ENCODE assay signal across 21 cellular contexts in genomic region chr1:156738916-156739315, GRCh38. TPM values are rescaled to one million over a fixed set of nuclear protein-coding genes. Genes with fewer than 3 reads are reported as not detected.
DNase-seq lines count a peak whose midpoint lies in the region; ATAC-seq and TF ChIP-seq lines count a peak whose summit lies in the region.
"Had no signal": no experiment of that assay in that cellular context is flagged by ENCODE, and none has a peak within 500 bp of the region (broad histone marks: within the 10 kb centered on the region; RNA-seq: fewer than 3 reads in every experiment).

No MANE protein-coding gene starts in this region.

- intact Hi-C loops in thyroid gland (cut with DNase I) = no loop called here

- H3K27me3 Mint-ChIP-seq in activated T-cell treated with anti-CD3 and anti-CD28 coated beads, Interleukin-2, amount 50 U/mL, for 24 hours = no peaks in the 10 kb centered on the region
- H3K27me3 Mint-ChIP-seq in activated naive CD8-positive, alpha-beta T cell treated with anti-CD3 and anti-CD28 coated beads, Interleukin-2, amount 10 ng/mL, durations not matched to agents 7 days and 5 days = no peaks in the 10 kb centered on the region
- no peaks in the 10 kb centered on the region for H3K27me3 Mint-ChIP-seq in neural crest cell (ENCODE audit: low read depth)
- H3K27me3 Mint-ChIP-seq: stimulated activated memory B cell treated with anti-CD40 and anti-IgM and Interleukin-4, amounts not matched to agents 10 μg/mL and 1 μg/mL and 100 μg/mL, for 72 hours had no signal

- peak overlapping the region; percentile 98 for H3K4me3 Mint-ChIP-seq in activated T-cell treated with anti-CD3 and anti-CD28 coated beads, Interleukin-2, amount 50 U/mL, for 24 hours
- H3K4me3 Mint-ChIP-seq in activated naive CD8-positive, alpha-beta T cell treated with anti-CD3 and anti-CD28 coated beads, Interleukin-2, amount 10 ng/mL, durations not matched to agents 7 days and 5 days = peak overlapping the region; percentile 14
- H3K4me3 Mint-ChIP-seq in neural crest cell = peak overlapping the region; percentile 31
- H3K4me3 Mint-ChIP-seq: stimulated activated memory B cell treated with anti-CD40 and anti-IgM and Interleukin-4, amounts not matched to agents 10 μg/mL and 1 μg/mL and 100 μg/mL, for 72 hours had no signal

- TF ChIP-seq POLR2A in thyroid gland (IDR thresholded peaks at IDR 0.05) = no peak

- no peak for TF ChIP-seq RAD21 in Ishikawa (IDR thresholded peaks at IDR 0.05; ENCODE audit: low read depth)

- peaks cover 42% of the 10 kb centered on the region for H3K4me1 Mint-ChIP-seq in activated T-cell treated with anti-CD3 and anti-CD28 coated beads, Interleukin-2, amount 50 U/mL, for 24 hours (ENCODE audit: low read depth)
- peaks cover 16% of the 10 kb centered on the region for H3K4me1 Mint-ChIP-seq in activated naive CD8-positive, alpha-beta T cell treated with anti-CD3 and anti-CD28 coated beads, Interleukin-2, amount 10 ng/mL, durations not matched to agents 7 days and 5 days
- H3K4me1 Mint-ChIP-seq in neural crest cell = peaks cover 24% of the 10 kb centered on the region

- no peaks in the 10 kb centered on the region for H3K9me3 Mint-ChIP-seq in activated T-cell treated with anti-CD3 and anti-CD28 coated beads, Interleukin-2, amount 50 U/mL, for 24 hours
- no peaks in the 10 kb centered on the region for H3K9me3 Mint-ChIP-seq in activated naive CD8-positive, alpha-beta T cell treated with anti-CD3 and anti-CD28 coated beads, Interleukin-2, amount 10 ng/mL, durations not matched to agents 7 days and 5 days
- H3K9me3 Mint-ChIP-seq in neural crest cell = no peaks in the 10 kb centered on the region
- H3K9me3 Mint-ChIP-seq: stimulated activated memory B cell treated with anti-CD40 and anti-IgM and Interleukin-4, amounts not matched to agents 10 μg/mL and 1 μg/mL and 100 μg/mL, for 72 hours had no signal

- TF ChIP-seq CTCF in neural crest cell (conservative IDR thresholded peaks at IDR 0.05) = no peak
- no peak for TF ChIP-seq CTCF in thyroid gland (IDR thresholded peaks at IDR 0.05)

- POLR2A ChIA-PET in activated naive CD8-positive, alpha-beta T cell treated with anti-CD3 and anti-CD28 coated beads, Interleukin-2, amount 10 ng/mL, durations not matched to agents 7 days and 5 days (lab: Charles Lee) = interaction anchor here (4.7 kb wide), 1 partner anchor 10 kb away, joined by 82 read pairs; the partner anchor contains the start of genes ISG20L2 and METTL25B

- WGBS in thyroid gland, 2 donors = 83 to 93% methylated on average over 2 of the region's 2 CpGs

- no peaks in the 10 kb centered on the region for H3K9me3 ChIP-seq in thyroid gland
- H3K9me3 ChIP-seq: tibial artery had no signal

- peaks cover 16 to 20% of the 10 kb centered on the region in 2 donors for H3K36me3 ChIP-seq in thyroid gland

- H3K27me3 ChIP-seq in thyroid gland = no peaks in the 10 kb centered on the region
- H3K27me3 ChIP-seq: cardiac muscle cell, tibial artery had no signal

- no peak for TF ChIP-seq EP300 in Ishikawa (IDR thresholded peaks at IDR 0.05; ENCODE audit: borderline replicate concordance)

- H3K4me3 ChIP-seq in thyroid gland (replicated peaks in 1 of 3) = no peak overlapping the region
- H3K4me3 ChIP-seq: cardiac muscle cell, tibial artery had no signal

- peaks cover 12 to 14% of the 10 kb centered on the region in 2 donors for H3K4me1 ChIP-seq in thyroid gland

- no peak for DNase-seq in activated T-cell treated with anti-CD3 and anti-CD28 coated beads, Interleukin-2, amount 50 U/mL, for 24 hours
- no peak for DNase-seq in activated T-cell treated with anti-CD3 and anti-CD28 coated beads, Interleukin-2, amount 50 U/mL, for 1 hour
- DNase-seq in activated naive CD8-positive, alpha-beta T cell treated with anti-CD3 and anti-CD28 coated beads, Interleukin-2, amount 10 ng/mL, durations not matched to agents 7 days and 5 days = no peak
- DNase-seq in neural crest cell (ENCODE audit: low read depth, low spot score) (no peak), thyroid gland (no peak), NCI-H82 treated with DMSO at 0.1 percent for 48 hours (lab: John Stamatoyannopoulos, UW; ENCODE audit: unreplicated experiment) (no peak), 8988T (no peak)
- DNase-seq: KG1; left cardiac atrium; NCI-H1092 treated with DMSO at 0.1 percent for 48 hours; NCI-H2081 treated with DMSO at 0.1 percent for 48 hours; NCI-H526; occipital lobe; OCI-M1; SHP77 treated with DMSO at 0.1 percent for 48 hours; stimulated activated CD4-positive, alpha-beta T cell treated with anti-CD3 and anti-CD28 coated beads, Interleukin-15, amount 100 ng/mL, for 24 hours; tibial artery had no signal

- peaks cover 87% of the 10 kb centered on the region for H3K36me3 Mint-ChIP-seq in activated T-cell treated with anti-CD3 and anti-CD28 coated beads, Interleukin-2, amount 50 U/mL, for 24 hours (ENCODE audit: low read depth)
- H3K36me3 Mint-ChIP-seq in activated naive CD8-positive, alpha-beta T cell treated with anti-CD3 and anti-CD28 coated beads, Interleukin-2, amount 10 ng/mL, durations not matched to agents 7 days and 5 days = peaks cover 20% of the 10 kb centered on the region
- H3K36me3 Mint-ChIP-seq in neural crest cell (ENCODE audit: low read depth) = peaks cover 2% of the 10 kb centered on the region

- peak overlapping the region; percentile 55 for H3K27ac Mint-ChIP-seq in activated T-cell treated with anti-CD3 and anti-CD28 coated beads, Interleukin-2, amount 50 U/mL, for 24 hours
- peak overlapping the region; percentile 14 for H3K27ac Mint-ChIP-seq in activated naive CD8-positive, alpha-beta T cell treated with anti-CD3 and anti-CD28 coated beads, Interleukin-2, amount 10 ng/mL, durations not matched to agents 7 days and 5 days
- no peak overlapping the region for H3K27ac Mint-ChIP-seq in neural crest cell (ENCODE audit: unreplicated experiment)
- H3K27ac Mint-ChIP-seq: stimulated activated memory B cell treated with anti-CD40 and anti-IgM and Interleukin-4, amounts not matched to agents 10 μg/mL and 1 μg/mL and 100 μg/mL, for 72 hours had no signal

- no peak for ATAC-seq in activated naive CD8-positive, alpha-beta T cell treated with anti-CD3 and anti-CD28 coated beads, Interleukin-2, amount 10 ng/mL, durations not matched to agents 7 days and 5 days (ENCODE audit: low read depth)
- ATAC-seq: left cardiac atrium; right cardiac atrium; stimulated activated memory B cell treated with anti-CD40 and anti-IgM and Interleukin-4, amounts not matched to agents 10 μg/mL and 1 μg/mL and 100 μg/mL, for 72 hours had no signal

- no peak overlapping the region for H3K27ac ChIP-seq in thyroid gland
- H3K27ac ChIP-seq: cardiac muscle cell, tibial artery had no signal

TF ChIP-seq in Ishikawa, 13 proteins besides CTCF, POLR2A, EP300 and RAD21:
- 0 out of 2 replicates have a peak, but pooled peaks have one; percentile 15 for TF ChIP-seq NFIC (IDR thresholded peaks at IDR 0.05)
- no peak for TF ChIP-seq YY1 (IDR thresholded peaks at IDR 0.05; ENCODE audit: low read depth)
TF ChIP-seq in Ishikawa: peak in this region for 1.

RNA-seq across cellular contexts. Expression of gene MRPL24, which starts 2.0 kb away (rescaled TPM):
- total RNA-seq in activated naive CD8-positive, alpha-beta T cell treated with anti-CD3 and anti-CD28 coated beads, Interleukin-2, amount 10 ng/mL, durations not matched to agents 7 days and 5 days = 10 to 100 TPM; 45.0 to 51.1 TPM
- total RNA-seq in neural crest cell (37.3 and 49.3 TPM in 2 replicates), thyroid gland (10 to 100 TPM; 22.9 to 55.6 (median 35.9) TPM)

RNA-seq across cellular contexts. Expression of gene ISG20L2, which starts 10.3 kb away (rescaled TPM):
- total RNA-seq in activated naive CD8-positive, alpha-beta T cell treated with anti-CD3 and anti-CD28 coated beads, Interleukin-2, amount 10 ng/mL, durations not matched to agents 7 days and 5 days = 10 to 100 TPM; 44.1 to 47.1 TPM
- total RNA-seq in neural crest cell = 47.0 and 52.7 TPM in 2 replicates
- total RNA-seq in thyroid gland = 10 to 100 TPM; 13.6 to 34.9 (median 18.2) TPM

RNA-seq across cellular contexts. Expression of gene METTL25B, which starts 10.6 kb away (rescaled TPM):
- total RNA-seq in activated naive CD8-positive, alpha-beta T cell treated with anti-CD3 and anti-CD28 coated beads, Interleukin-2, amount 10 ng/mL, durations not matched to agents 7 days and 5 days = 10 to 100 TPM; 34.6 to 35.1 TPM
- 30.4 and 33.0 TPM in 2 replicates for total RNA-seq in neural crest cell
- 10 to 100 TPM; 15.5 to 33.4 (median 25.3) TPM for total RNA-seq in thyroid gland

RNA-seq across cellular contexts. Expression of gene HDGF, which starts 12.6 kb away (rescaled TPM):
- 100 to 1,000 TPM; 186 to 196 TPM for total RNA-seq in activated naive CD8-positive, alpha-beta T cell treated with anti-CD3 and anti-CD28 coated beads, Interleukin-2, amount 10 ng/mL, durations not matched to agents 7 days and 5 days
- total RNA-seq in neural crest cell (294 and 304 TPM in 2 replicates), thyroid gland (100 to 1,000 TPM; 147 to 162 (median 148) TPM)

RNA-seq across cellular contexts. Expression of gene PRCC, which starts 28.4 kb away (rescaled TPM):
- total RNA-seq in activated naive CD8-positive, alpha-beta T cell treated with anti-CD3 and anti-CD28 coated beads, Interleukin-2, amount 10 ng/mL, durations not matched to agents 7 days and 5 days = 10 to 100 TPM; 65.7 to 76.0 TPM
- 99.8 and 102 TPM in 2 replicates for total RNA-seq in neural crest cell
- total RNA-seq in thyroid gland = 10 to 100 TPM; 34.8 to 57.9 (median 43.6) TPM

Comparison
In these comparisons a context has a peak if more than half of its experiments do, and no peak if none do; other contexts are left out.
1. H3K4me3 Mint-ChIP-seq: peak in every context shown above with its lines; median percentile 98 in activated T-cell treated with anti-CD3 and anti-CD28 coated beads, Interleukin-2, amount 50 U/mL, for 24 hours; 31 in neural crest cell; 14 in activated naive CD8-positive, alpha-beta T cell treated with anti-CD3 and anti-CD28 coated beads, Interleukin-2, amount 10 ng/mL, durations not matched to agents 7 days and 5 days.